1 cellular context compared by ENCODE assay signal in the genomic region with DNA sequence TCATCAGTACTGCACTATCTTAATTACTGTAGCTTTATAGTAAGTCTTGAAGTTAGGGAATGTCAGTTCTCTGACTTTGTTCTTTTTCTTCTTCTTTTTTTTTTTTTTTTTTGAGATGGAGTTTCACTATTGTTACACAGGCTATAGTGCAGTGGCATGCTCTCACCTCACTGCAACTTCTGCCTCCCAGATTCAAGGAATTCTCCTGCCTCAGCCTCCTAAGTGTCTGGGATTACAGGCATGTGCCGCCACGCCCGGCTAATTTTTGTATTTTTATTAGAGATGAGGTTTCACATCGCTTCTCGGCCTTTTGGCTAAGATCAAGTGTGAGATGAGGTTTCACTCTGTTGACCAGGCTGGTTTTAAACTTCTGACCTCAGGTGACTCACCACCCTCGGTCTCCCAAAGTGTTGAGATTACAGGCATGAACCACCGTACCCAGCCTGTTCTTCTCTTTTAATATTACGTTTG.
A peak's percentile ranks its signal among the peaks of the same experiment; 100 is the strongest.
TF ChIP-seq lines count a peak whose summit lies in the region.

No MANE protein-coding gene starts in this region.

TF ChIP-seq in IMR-90, 13 proteins besides CTCF, POLR2A, EP300 and RAD21 (continued from another document):
- TF ChIP-seq, protein P1, sequence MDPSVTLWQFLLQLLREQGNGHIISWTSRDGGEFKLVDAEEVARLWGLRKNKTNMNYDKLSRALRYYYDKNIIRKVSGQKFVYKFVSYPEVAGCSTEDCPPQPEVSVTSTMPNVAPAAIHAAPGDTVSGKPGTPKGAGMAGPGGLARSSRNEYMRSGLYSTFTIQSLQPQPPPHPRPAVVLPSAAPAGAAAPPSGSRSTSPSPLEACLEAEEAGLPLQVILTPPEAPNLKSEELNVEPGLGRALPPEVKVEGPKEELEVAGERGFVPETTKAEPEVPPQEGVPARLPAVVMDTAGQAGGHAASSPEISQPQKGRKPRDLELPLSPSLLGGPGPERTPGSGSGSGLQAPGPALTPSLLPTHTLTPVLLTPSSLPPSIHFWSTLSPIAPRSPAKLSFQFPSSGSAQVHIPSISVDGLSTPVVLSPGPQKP (IDR thresholded peaks at IDR 0.05; ENCODE audit: borderline replicate concordance, low read depth, low read length) = no peak
- TF ChIP-seq FOS (IDR thresholded peaks at IDR 0.05; ENCODE audit: low read depth, low read length) = peak; percentile 60; the same call in 1 of the 2 replicates
- TF ChIP-seq BHLHE40 (IDR thresholded peaks at IDR 0.05; ENCODE audit: low read depth, low read length) = peak; percentile 80
TF ChIP-seq in IMR-90: peak in this region for 2.
